In genomic region chr9:137269231-137269772, GRCh38 we compare ENCODE assay signal across 10 cellular contexts. TPM values are rescaled to one million over a fixed set of nuclear protein-coding genes. Genes with fewer than 3 reads are reported as not detected.
A peak's percentile ranks its signal among the peaks of the same experiment; 100 is the strongest.
DNase-seq lines count a peak whose midpoint lies in the region; ATAC-seq, FAIRE-seq and TF ChIP-seq lines count a peak whose summit lies in the region.
"Had no signal": no experiment of that assay in that cellular context is flagged by ENCODE, and none has a peak within 500 bp of the region (broad histone marks: within the 10 kb centered on the region; RNA-seq: fewer than 3 reads in every experiment).

No MANE protein-coding gene starts in this region.

- no peak for TF ChIP-seq CTCF in K562 (IDR thresholded peaks at IDR 0.05 in 2 of 3, conservative IDR thresholded peaks at IDR 0.05 in 1 of 3; ENCODE audit: insufficient read depth in 2 of 3, low read depth in 1 of 3, low read length in 3 of 3)
- no peak for TF ChIP-seq CTCF in left lung (IDR thresholded peaks at IDR 0.05)
- no peak for TF ChIP-seq CTCF in upper lobe of right lung (IDR thresholded peaks at IDR 0.05)

- peak; percentile 61 for FAIRE-seq in K562 (lab: Jason Lieb, UNC)

- H2AFZ ChIP-seq in K562 (ENCODE audit: low read depth, low read length) = 0 out of 2 replicates have a peak overlapping the region, but pooled peaks have one; percentile 70

- H3K4me3 ChIP-seq in H7 (ENCODE audit: insufficient read depth, low read depth, low read length) (no peak overlapping the region), K562 (no peak overlapping the region), left lung (no peak overlapping the region), upper lobe of right lung (peak overlapping the region; percentile 16)

- peak; percentile 14 for DNase-seq in H7
- DNase-seq in K562 (ENCODE audit: extremely low read depth in 1 of 4, low spot score in 3 of 4) = no peak
- DNase-seq in left lung = peak; percentile 76 to 86
- peak; percentile 89 for DNase-seq in upper lobe of right lung
- DNase-seq in stimulated activated CD4-positive, alpha-beta T cell treated with anti-CD3 and anti-CD28 coated beads, Interleukin-1b, Interleukin-23, amount 100 ng/mL, for 48 hours = no peak
- DNase-seq: activated CD4-positive, alpha-beta memory T cell treated with anti-CD3 and anti-CD28 coated beads for 36 hours had no signal

- TF ChIP-seq EP300 in K562 (IDR thresholded peaks at IDR 0.05; ENCODE audit: low read length) = no peak

- H3K9me3 ChIP-seq in K562 (replicated peaks; ENCODE audit: control insufficient read depth, insufficient read depth, low read depth, low read length) (no peaks in the 10 kb centered on the region), left lung (no peaks in the 10 kb centered on the region), upper lobe of right lung (no peaks in the 10 kb centered on the region)

- peaks cover 20 to 72% of the 10 kb centered on the region in 2 experiments for H3K4me1 ChIP-seq in K562 (replicated peaks in 1 of 2; ENCODE audit: control insufficient read depth in 2 of 2, insufficient read depth in 2 of 2, low read length in 2 of 2)
- H3K4me1 ChIP-seq in left lung = peaks cover 22 to 39% of the 10 kb centered on the region in 2 donors
- peaks cover 32% of the 10 kb centered on the region for H3K4me1 ChIP-seq in upper lobe of right lung

- H3K79me2 ChIP-seq in K562 (ENCODE audit: control insufficient read depth, insufficient read depth, low read length) = peaks cover 10% of the 10 kb centered on the region; the same call in 2 of the 3 replicates

- no peak for TF ChIP-seq RAD21 in K562 (CRISPR knock-in tag; conservative IDR thresholded peaks at IDR 0.05 in 1 of 2, IDR thresholded peaks at IDR 0.05 in 1 of 2)

- WGBS in K562 (ENCODE audit: insufficient coverage, low coverage, missing lambda C conversion rate) = 64% methylated on average over 16 of the region's 17 CpGs

- no peaks in the 10 kb centered on the region for H3K9me1 ChIP-seq in K562 (ENCODE audit: control insufficient read depth, insufficient read depth, low read length)

- H3K27ac ChIP-seq in K562 (ENCODE audit: extremely low read depth, low read depth, low read length) (peak overlapping the region; percentile 71), left lung (peak overlapping the region; percentile 67 to 69), upper lobe of right lung (peak overlapping the region; percentile 77)

- H3K36me3 ChIP-seq in H7 (replicated peaks; ENCODE audit: control insufficient read depth, insufficient read depth, low read length) (peaks cover 19% of the 10 kb centered on the region), K562 (ENCODE audit: control insufficient read depth, insufficient read depth, low read length) (peaks cover 81% of the 10 kb centered on the region), left lung (peaks cover 0 to 78% of the 10 kb centered on the region in 2 donors), upper lobe of right lung (peaks cover 44% of the 10 kb centered on the region)

- peak overlapping the region; percentile 54 to 85 for H3K9ac ChIP-seq in K562 (ENCODE audit: insufficient read depth in 1 of 2, low read depth in 2 of 2, low read length in 2 of 2)

- H4K20me1 ChIP-seq in K562 (replicated peaks; ENCODE audit: control insufficient read depth, insufficient read depth, low read length) = no peaks in the 10 kb centered on the region

- in situ Hi-C loops in K562 (cut with MboI) = no loop called here

- no peaks in the 10 kb centered on the region for H3K27me3 ChIP-seq in H7 (ENCODE audit: control insufficient read depth, insufficient read depth, low read length)
- H3K27me3 ChIP-seq in K562 (ENCODE audit: control insufficient read depth in 2 of 2, insufficient read depth in 2 of 2, low read length in 2 of 2) = no peaks in the 10 kb centered on the region
- no peaks in the 10 kb centered on the region for H3K27me3 ChIP-seq in left lung
- H3K27me3 ChIP-seq in upper lobe of right lung = no peaks in the 10 kb centered on the region

- intact Hi-C loops in K562 (cut with micrococcal nuclease) = no loop called here
- intact Hi-C loops in left lung (cut with DNase I) = no loop called here
- intact Hi-C loops in upper lobe of right lung (cut with DNase I) = no loop called here

- no peak for ATAC-seq in K562
- peak; percentile 85 for ATAC-seq in left lung
- ATAC-seq in upper lobe of right lung = peak; percentile 81
- no peak for ATAC-seq in HG03045 (IDR thresholded peaks at IDR 0.05; ENCODE audit: unreplicated experiment)
- no peak for ATAC-seq in HG03095 (IDR thresholded peaks at IDR 0.05; ENCODE audit: unreplicated experiment)

- BruUV-seq in K562 (replicated peaks; lab: Mats Ljungman, UMichigan) = no TSS peak

- TF ChIP-seq POLR2A in K562 (conservative IDR thresholded peaks at IDR 0.05) = no peak

- CTCF ChIA-PET in K562 (lab: Yijun Ruan, JAX; ENCODE audit: low intra/inter-chr PET ratio) = no interaction called here

- POLR2A ChIA-PET in K562 (lab: Yijun Ruan, JAX) = interaction anchor here (0.9 to 4.2 kb wide), 2 partner anchors 8 to 28 kb away, joined by 3 to 23 read pairs; partner anchors contain the start of genes TOR4A and TUBB4B

- H3K4me2 ChIP-seq in K562 (ENCODE audit: insufficient read depth, low read length) = peak overlapping the region; percentile 62

RNA-seq across cellular contexts. Expression of gene TOR4A, which starts 8.2 kb away (rescaled TPM):
- total RNA-seq in H7 (2014; rRNA removed; shearing (Covaris generic)) = 21.3 and 23.2 TPM in 2 replicates
- 16.4 and 68.0 TPM in 2 replicates for total RNA-seq in K562 (2011; cell fraction: chromatin; rRNA removed; ENCODE audit: low replicate concordance)
- 100 and 103 TPM in 2 replicates for total RNA-seq in K562 (2011; cell fraction: nucleolus; rRNA removed)
- total RNA-seq in K562 (2011; cell fraction: nucleoplasm; rRNA removed) = 32.4 and 39.2 TPM in 2 replicates
- total RNA-seq in K562 (2014; rRNA removed) (38.5 and 46.9 TPM in 2 replicates), K562 (2014; rRNA removed; fragmentation: Illumina TruSeq; extraction: Trizol) (3.4 and 4.6 TPM in 2 replicates), K562 (2015; rRNA removed; fragmentation: Illumina TruSeq; extraction: Trizol) (14.8 and 16.4 TPM in 2 replicates), K562 (2021) (45.8 and 49.2 TPM in 2 replicates), left lung (10 to 100 TPM; 31.8 to 38.5 TPM), upper lobe of right lung (27.4 TPM)
- polyA plus RNA-seq in K562 (2011; rRNA removed) (8.6 and 13.0 TPM in 2 replicates), K562 (2014; fragmentation: Illumina TruSeq; extraction: Trizol) (8.8 and 14.8 TPM in 2 replicates), K562 (2014; fragmentation: Nextera tagmentation; extraction: Ambion mirVana) (1 to 10 TPM; 3.9 to 7.0 TPM), K562 (2014; rRNA removed) (23.9 and 27.3 TPM in 2 replicates)
- 18.4 and 58.5 TPM in 2 replicates for polyA plus RNA-seq in K562 (2011; cell fraction: cytosol; rRNA removed)
- polyA plus RNA-seq in K562 (2011; cell fraction: nucleus; rRNA removed) = 14.8 and 30.5 TPM in 2 replicates
- 20.5 and 29.0 TPM in 2 replicates for polyA plus RNA-seq in K562 (2012)
- 2.8 and 4.9 TPM in 2 replicates for polyA minus RNA-seq in K562 (2011; rRNA and poly(A)+ RNA removed)
- polyA minus RNA-seq in K562 (2011; cell fraction: cytosol; rRNA and poly(A)+ RNA removed) = 27.4 and 32.4 TPM in 2 replicates
- polyA minus RNA-seq in K562 (2011; cell fraction: nucleus; rRNA and poly(A)+ RNA removed) = 13.6 and 14.0 TPM in 2 replicates

RNA-seq across cellular contexts. Expression of gene NELFB, which starts 14.2 kb away (rescaled TPM):
- total RNA-seq in H7 (2014; rRNA removed; shearing (Covaris generic)) = 112 and 121 TPM in 2 replicates
- total RNA-seq in K562 (2011; cell fraction: chromatin; rRNA removed; ENCODE audit: low replicate concordance) = 20.6 and 61.7 TPM in 2 replicates
- 48.5 and 57.8 TPM in 2 replicates for total RNA-seq in K562 (2011; cell fraction: nucleolus; rRNA removed)
- 24.1 and 26.4 TPM in 2 replicates for total RNA-seq in K562 (2011; cell fraction: nucleoplasm; rRNA removed)
- 50.0 and 57.8 TPM in 2 replicates for total RNA-seq in K562 (2014; rRNA removed)
- 13.8 and 17.6 TPM in 2 replicates for total RNA-seq in K562 (2014; rRNA removed; fragmentation: Illumina TruSeq; extraction: Trizol)
- total RNA-seq in K562 (2015; rRNA removed; fragmentation: Illumina TruSeq; extraction: Trizol) = 29.7 and 30.5 TPM in 2 replicates
- total RNA-seq in K562 (2021) = 81.2 and 84.0 TPM in 2 replicates
- polyA plus RNA-seq in K562 (2011; rRNA removed) = 38.3 and 49.6 TPM in 2 replicates
- polyA plus RNA-seq in K562 (2011; cell fraction: cytosol; rRNA removed) = 51.9 and 81.6 TPM in 2 replicates
- 55.4 and 66.0 TPM in 2 replicates for polyA plus RNA-seq in K562 (2011; cell fraction: nucleus; rRNA removed)
- polyA plus RNA-seq in K562 (2012) = 61.8 and 81.8 TPM in 2 replicates
- 28.4 and 52.9 TPM in 2 replicates for polyA plus RNA-seq in K562 (2014; fragmentation: Illumina TruSeq; extraction: Trizol)
- polyA plus RNA-seq in K562 (2014; fragmentation: Nextera tagmentation; extraction: Ambion mirVana) = under 1 TPM; 0.24 to 0.49 TPM
- polyA plus RNA-seq in K562 (2014; rRNA removed) = 56.2 and 57.1 TPM in 2 replicates
- 22.0 and 33.8 TPM in 2 replicates for polyA minus RNA-seq in K562 (2011; rRNA and poly(A)+ RNA removed)
- polyA minus RNA-seq in K562 (2011; cell fraction: cytosol; rRNA and poly(A)+ RNA removed) = 41.6 and 47.4 TPM in 2 replicates
- polyA minus RNA-seq in K562 (2011; cell fraction: nucleus; rRNA and poly(A)+ RNA removed) = 11.4 and 18.9 TPM in 2 replicates
- total RNA-seq in left lung = 10 to 100 TPM; 47.8 to 49.7 TPM
- total RNA-seq in upper lobe of right lung = 47.2 TPM

RNA-seq across cellular contexts. Expression of gene STPG3, which starts 18.2 kb away (rescaled TPM):
- total RNA-seq in H7 (2014; rRNA removed; shearing (Covaris generic)) = not detected in 2 replicates
- not detected in 2 replicates for total RNA-seq in K562 (2011; cell fraction: chromatin; rRNA removed; ENCODE audit: low replicate concordance)
- total RNA-seq in K562 (2011; cell fraction: nucleolus; rRNA removed) = not detected in 2 replicates
- total RNA-seq in K562 (2011; cell fraction: nucleoplasm; rRNA removed) = not detected in 2 replicates
- not detected in 2 replicates for total RNA-seq in K562 (2014; rRNA removed)
- total RNA-seq in K562 (2014; rRNA removed; fragmentation: Illumina TruSeq; extraction: Trizol) = not detected in 2 replicates
- total RNA-seq in K562 (2015; rRNA removed; fragmentation: Illumina TruSeq; extraction: Trizol) = not detected in 2 replicates
- not detected in 2 replicates for total RNA-seq in K562 (2021)
- not detected in 2 replicates for polyA plus RNA-seq in K562 (2011; rRNA removed)
- polyA plus RNA-seq in K562 (2011; cell fraction: cytosol; rRNA removed) = not detected in 2 replicates
- not detected in 2 replicates for polyA plus RNA-seq in K562 (2011; cell fraction: nucleus; rRNA removed)
- polyA plus RNA-seq in K562 (2012) = 1.4 TPM in 2 replicates
- not detected in 2 replicates for polyA plus RNA-seq in K562 (2014; fragmentation: Illumina TruSeq; extraction: Trizol)
- polyA plus RNA-seq in K562 (2014; fragmentation: Nextera tagmentation; extraction: Ambion mirVana) = not detected
- polyA plus RNA-seq in K562 (2014; rRNA removed) = not detected in 2 replicates
- not detected in 2 replicates for polyA minus RNA-seq in K562 (2011; rRNA and poly(A)+ RNA removed)
- polyA minus RNA-seq in K562 (2011; cell fraction: cytosol; rRNA and poly(A)+ RNA removed) = not detected in 2 replicates
- polyA minus RNA-seq in K562 (2011; cell fraction: nucleus; rRNA and poly(A)+ RNA removed) = 0.44 TPM in 1 of 2 replicates, not detected in the other
- not detected for total RNA-seq in left lung
- not detected for total RNA-seq in upper lobe of right lung
- total RNA-seq: activated CD4-positive, alpha-beta memory T cell treated with anti-CD3 and anti-CD28 coated beads for 36 hours; mononuclear cell; NCI-H460 had no signal

RNA-seq across cellular contexts. Expression of gene TUBB4B, which starts 28.2 kb away (rescaled TPM):
- 238 and 257 TPM in 2 replicates for total RNA-seq in H7 (2014; rRNA removed; shearing (Covaris generic))
- total RNA-seq in K562 (2011; cell fraction: chromatin; rRNA removed; ENCODE audit: low replicate concordance) = 122 and 317 TPM in 2 replicates
- total RNA-seq in K562 (2011; cell fraction: nucleolus; rRNA removed) = 269 and 300 TPM in 2 replicates
- 142 and 195 TPM in 2 replicates for total RNA-seq in K562 (2011; cell fraction: nucleoplasm; rRNA removed)
- 264 and 325 TPM in 2 replicates for total RNA-seq in K562 (2014; rRNA removed)
- 86.3 and 117 TPM in 2 replicates for total RNA-seq in K562 (2014; rRNA removed; fragmentation: Illumina TruSeq; extraction: Trizol)
- total RNA-seq in K562 (2015; rRNA removed; fragmentation: Illumina TruSeq; extraction: Trizol) = 287 and 291 TPM in 2 replicates
- total RNA-seq in K562 (2021) = 425 and 437 TPM in 2 replicates
- 268 and 271 TPM in 2 replicates for polyA plus RNA-seq in K562 (2011; rRNA removed)
- 337 and 660 TPM in 2 replicates for polyA plus RNA-seq in K562 (2011; cell fraction: cytosol; rRNA removed)
- polyA plus RNA-seq in K562 (2011; cell fraction: nucleus; rRNA removed) = 333 and 371 TPM in 2 replicates
- 429 and 432 TPM in 2 replicates for polyA plus RNA-seq in K562 (2012)
- polyA plus RNA-seq in K562 (2014; fragmentation: Illumina TruSeq; extraction: Trizol) = 393 and 490 TPM in 2 replicates
- polyA plus RNA-seq in K562 (2014; fragmentation: Nextera tagmentation; extraction: Ambion mirVana) = 10 to 100 TPM; 24.1 to 51.3 TPM
- polyA plus RNA-seq in K562 (2014; rRNA removed) = 426 and 443 TPM in 2 replicates
- 130 and 204 TPM in 2 replicates for polyA minus RNA-seq in K562 (2011; rRNA and poly(A)+ RNA removed)
- polyA minus RNA-seq in K562 (2011; cell fraction: cytosol; rRNA and poly(A)+ RNA removed) = 222 and 247 TPM in 2 replicates
- polyA minus RNA-seq in K562 (2011; cell fraction: nucleus; rRNA and poly(A)+ RNA removed) = 108 and 161 TPM in 2 replicates
- total RNA-seq in left lung = 100 to 1,000 TPM; 245 to 337 TPM
- total RNA-seq in upper lobe of right lung = 191 TPM

RNA-seq across cellular contexts. Expression of gene NRARP, which starts 32.8 kb away (rescaled TPM):
- 27.7 and 34.8 TPM in 2 replicates for total RNA-seq in H7 (2014; rRNA removed; shearing (Covaris generic))
- 6.4 and 15.4 TPM in 2 replicates for total RNA-seq in K562 (2011; cell fraction: chromatin; rRNA removed; ENCODE audit: low replicate concordance)
- 16.8 and 18.8 TPM in 2 replicates for total RNA-seq in K562 (2011; cell fraction: nucleolus; rRNA removed)
- total RNA-seq in K562 (2011; cell fraction: nucleoplasm; rRNA removed) = 11.7 and 13.1 TPM in 2 replicates
- total RNA-seq in K562 (2014; rRNA removed) (19.1 and 25.9 TPM in 2 replicates), K562 (2014; rRNA removed; fragmentation: Illumina TruSeq; extraction: Trizol) (1.6 and 2.0 TPM in 2 replicates), K562 (2015; rRNA removed; fragmentation: Illumina TruSeq; extraction: Trizol) (3.3 and 4.0 TPM in 2 replicates), K562 (2021) (24.5 and 29.5 TPM in 2 replicates), left lung (10 to 100 TPM; 11.3 to 15.2 TPM), upper lobe of right lung (21.5 TPM)
- polyA plus RNA-seq in K562 (2011; rRNA removed) (5.2 and 7.6 TPM in 2 replicates), K562 (2014; fragmentation: Illumina TruSeq; extraction: Trizol) (6.2 and 7.2 TPM in 2 replicates), K562 (2014; fragmentation: Nextera tagmentation; extraction: Ambion mirVana) (not detected), K562 (2014; rRNA removed) (13.8 and 17.8 TPM in 2 replicates)
- polyA plus RNA-seq in K562 (2011; cell fraction: cytosol; rRNA removed) = 10.4 and 26.9 TPM in 2 replicates
- 13.1 and 17.8 TPM in 2 replicates for polyA plus RNA-seq in K562 (2011; cell fraction: nucleus; rRNA removed)
- polyA plus RNA-seq in K562 (2012) = 6.1 and 8.4 TPM in 2 replicates
- 1.3 and 1.8 TPM in 2 replicates for polyA minus RNA-seq in K562 (2011; rRNA and poly(A)+ RNA removed)
- 9.5 and 11.2 TPM in 2 replicates for polyA minus RNA-seq in K562 (2011; cell fraction: cytosol; rRNA and poly(A)+ RNA removed)
- polyA minus RNA-seq in K562 (2011; cell fraction: nucleus; rRNA and poly(A)+ RNA removed) = 9.2 and 12.6 TPM in 2 replicates

Comparison
In these comparisons a context has a peak if more than half of its experiments do, and no peak if none do; other contexts are left out.
1. DNase-seq: peak in H7 (single experiment), left lung (2 of 2) and upper lobe of right lung (single experiment); none in K562 (0 of 4) and stimulated activated CD4-positive, alpha-beta T cell treated with anti-CD3 and anti-CD28 coated beads, Interleukin-1b, Interleukin-23, amount 100 ng/mL, for 48 hours (single experiment).
2. ATAC-seq: peak in left lung (single experiment) and upper lobe of right lung (single experiment); none in K562 (single experiment), HG03045 (single experiment) and HG03095 (single experiment).
3. Peak in every context shown above with its lines, with median percentiles within 50 percentile points of each other: H3K27ac ChIP-seq.